ENCODE assay signal across 8 cellular contexts in genomic region chr1:241847796-241848668, GRCh38. TPM values are rescaled to one million over a fixed set of nuclear protein-coding genes. Genes with fewer than 3 reads are reported as not detected.
DNase-seq lines count a peak whose midpoint lies in the region; ATAC-seq and TF ChIP-seq lines count a peak whose summit lies in the region.

TSS of gene EXO1 (plus strand) at chr1:241848204. CDS start at chr1:241850426, 2,222 bp downstream.

- no peaks in the 10 kb centered on the region for H3K9me2 ChIP-seq in OCI-LY7 (ENCODE audit: insufficient read depth, low read length)

- peak within 1 kb of the TSS; percentile 98 for H3K4me3 ChIP-seq in OCI-LY7 (ENCODE audit: low read depth, low read length, poor library complexity, severe bottlenecking)
- H3K4me3 ChIP-seq in epithelial cell of esophagus (ENCODE audit: low read length) = peak within 1 kb of the TSS; percentile 84
- H3K4me3 ChIP-seq in mucosa of descending colon = peak within 1 kb of the TSS; percentile 86

- DNase-seq in DMS114 treated with DMSO at 0.1 percent for 48 hours (lab: John Stamatoyannopoulos, UW; ENCODE audit: unreplicated experiment) = peak; percentile 91
- DNase-seq in HuH-7 (ENCODE audit: low spot score) = peak; percentile 84
- peak; percentile 94 for DNase-seq in OCI-LY7 (ENCODE audit: low spot score)
- DNase-seq in activated T-cell treated with anti-CD3 and anti-CD28 coated beads for 1 hour (ENCODE audit: low read depth) = peak; percentile 76
- DNase-seq in epithelial cell of esophagus (ENCODE audit: low read depth) = peak; percentile 93
- peak; percentile 91 to 95 (median 92) for DNase-seq in mucosa of descending colon
- DNase-seq in stimulated activated CD8-positive, alpha-beta memory T cell treated with anti-CD3 and anti-CD28 coated beads, Interleukin-4, amount 100 ng/mL, for 24 hours (ENCODE audit: low read depth) = peak; percentile 81

- H4K20me1 ChIP-seq in OCI-LY7 (ENCODE audit: insufficient read depth, low read length) = peaks cover 15% of the 10 kb centered on the region; the same call in 1 of the 2 replicates

- TF ChIP-seq CTCF in OCI-LY7 (conservative IDR thresholded peaks at IDR 0.05; ENCODE audit: low read length) (peak; percentile 75), epithelial cell of esophagus (IDR thresholded peaks at IDR 0.05; ENCODE audit: insufficient read depth, low read depth, low read length, missing control alignments) (peak; percentile 36), mucosa of descending colon (IDR thresholded peaks at IDR 0.05) (no peak)

- H3K9me3 ChIP-seq in OCI-LY7 (ENCODE audit: low read length) = no peaks in the 10 kb centered on the region
- H3K9me3 ChIP-seq in mucosa of descending colon = no peaks in the 10 kb centered on the region

- peak within 1 kb of the TSS; percentile 88 for H3K4me2 ChIP-seq in OCI-LY7 (ENCODE audit: low read length)

- CTCF ChIA-PET in OCI-LY7 (lab: Charles Lee; ENCODE audit: unreplicated experiment) = interaction anchor here (1.1 kb wide), 1 partner anchor 250 kb away, joined by 3 read pairs; no protein-coding TSS in a partner anchor

- H3K27ac ChIP-seq in OCI-LY7 (ENCODE audit: low read depth, low read length, poor library complexity, severe bottlenecking) = peak within 1 kb of the TSS; percentile 94

- H2AFZ ChIP-seq in OCI-LY7 (ENCODE audit: low read length) = peak within 1 kb of the TSS; percentile 95

- H3K36me3 ChIP-seq in OCI-LY7 (ENCODE audit: insufficient read depth, low read length) (peaks cover 43% of the 10 kb centered on the region), mucosa of descending colon (ENCODE audit: low read depth) (no peaks in the 10 kb centered on the region)

- ATAC-seq in GM21515 (IDR thresholded peaks at IDR 0.05; ENCODE audit: unreplicated experiment) (peak; percentile 97), mucosa of descending colon (peak; percentile 98)

- H3K79me2 ChIP-seq in OCI-LY7 (ENCODE audit: insufficient read depth, low read depth, low read length) = peaks cover 43% of the 10 kb centered on the region

- POLR2A ChIA-PET in OCI-LY7 (lab: Charles Lee) = interaction anchor here (0.6 to 1.7 kb wide), 10 partner anchors 9 to 322 kb away, joined by 3 to 4 read pairs (median 3); no protein-coding TSS in a partner anchor

- no TSS peak for BruUV-seq in OCI-LY7 (replicated peaks; lab: Mats Ljungman, UMichigan)

- intact Hi-C loops in OCI-LY7 (cut with micrococcal nuclease; ENCODE audit: unreplicated experiment) = loop anchor here (1.0 to 5.0 kb wide), 4 partner anchors 207 to 329 kb away; partner anchors contain the start of genes CHML, FH, KMO and OPN3
- intact Hi-C loops in mucosa of descending colon (cut with DNase I, micrococcal nuclease) = no loop called here

- H3K4me1 ChIP-seq in OCI-LY7 (ENCODE audit: insufficient read depth, low read length, poor library complexity, severe bottlenecking) (peaks cover 26% of the 10 kb centered on the region), mucosa of descending colon (ENCODE audit: low read depth) (peaks cover 11% of the 10 kb centered on the region)

RNA-seq across cellular contexts. Expression of gene EXO1, which starts in this region (rescaled TPM):
- total RNA-seq in OCI-LY7 (2014; rRNA removed; shearing (Covaris generic)) = 60.3 and 67.7 TPM in 2 replicates
- 66.3 and 78.0 TPM in 2 replicates for total RNA-seq in OCI-LY7 (2022)
- 1 to 10 TPM; 2.0 to 7.4 (median 2.1) TPM for total RNA-seq in mucosa of descending colon

Comparison
In these comparisons a context has a peak if more than half of its experiments do, and no peak if none do; other contexts are left out.
1. Peak in every context shown above with its lines: DNase-seq, ATAC-seq, H3K4me3 ChIP-seq and H3K27ac ChIP-seq.
2. RNA of gene EXO1 (total RNA-seq): 60.3 to 78.0 TPM in OCI-LY7; 2.0 to 7.4 TPM in mucosa of descending colon; every median in the first group is over 4 times any median in the second.